Comparison of ENCODE assay signal across 20 cellular contexts in genomic region chrX:104568304-104568915, GRCh38. TPM values are rescaled to one million over a fixed set of nuclear protein-coding genes. Genes with fewer than 3 reads are reported as not detected.
"Had no signal": no experiment of that assay in that cellular context is flagged by ENCODE, and none has a peak within 500 bp of the region (broad histone marks: within the 10 kb centered on the region; RNA-seq: fewer than 3 reads in every experiment).

No MANE protein-coding gene starts in this region.

- H3K9me3 Mint-ChIP-seq: activated naive CD8-positive, alpha-beta T cell treated with anti-CD3 and anti-CD28 coated beads, Interleukin-2, amount 10 ng/mL, durations not matched to agents 7 days and 5 days; activated T-helper 1 cell treated with anti-CD3 and anti-CD28 coated beads, Interleukin-12 subunit alpha, Interleukin-12 subunit beta, Interleukin-2, Interleukin-4 antibody, amounts not matched to agents 30 ng/mL and 10 ng/mL and 1 ng/mL, durations not matched to agents 14 hours and 24 hours and 36 hours; stimulated activated naive CD8-positive, alpha-beta T cell treated with anti-CD3 and anti-CD28 coated beads, Interleukin-15, amount 100 ng/mL, for 72 hours had no signal

- H3K27ac Mint-ChIP-seq: activated naive CD8-positive, alpha-beta T cell treated with anti-CD3 and anti-CD28 coated beads, Interleukin-2, amount 10 ng/mL, durations not matched to agents 7 days and 5 days; activated T-helper 1 cell treated with anti-CD3 and anti-CD28 coated beads, Interleukin-12 subunit alpha, Interleukin-12 subunit beta, Interleukin-2, Interleukin-4 antibody, amounts not matched to agents 30 ng/mL and 10 ng/mL and 1 ng/mL, durations not matched to agents 14 hours and 24 hours and 36 hours; natural killer cell; stimulated activated naive CD8-positive, alpha-beta T cell treated with anti-CD3 and anti-CD28 coated beads, Interleukin-15, amount 100 ng/mL, for 72 hours had no signal

- H3K4me2 ChIP-seq: smooth muscle cell had no signal

- H3K36me3 Mint-ChIP-seq: activated naive CD8-positive, alpha-beta T cell treated with anti-CD3 and anti-CD28 coated beads, Interleukin-2, amount 10 ng/mL, durations not matched to agents 7 days and 5 days; natural killer cell had no signal

- H3K4me1 ChIP-seq: prostate gland had no signal

- H3K36me3 ChIP-seq: prostate gland, right lobe of liver had no signal

- H3K4me1 Mint-ChIP-seq: activated naive CD8-positive, alpha-beta T cell treated with anti-CD3 and anti-CD28 coated beads, Interleukin-2, amount 10 ng/mL, durations not matched to agents 7 days and 5 days; natural killer cell; stimulated activated naive CD8-positive, alpha-beta T cell treated with anti-CD3 and anti-CD28 coated beads, Interleukin-15, amount 100 ng/mL, for 72 hours had no signal

- DNase-seq: activated naive CD4-positive, alpha-beta T cell; activated naive CD8-positive, alpha-beta T cell treated with anti-CD3 and anti-CD28 coated beads, Interleukin-2, amount 10 ng/mL, durations not matched to agents 7 days and 5 days; cerebellar nuclear complex; effector memory CD4-positive, alpha-beta T cell; foreskin melanocyte; left ventricle myocardium superior; mesenchymal stem cell; natural killer cell; stimulated activated CD4-positive, alpha-beta T cell treated with anti-CD3 and anti-CD28 coated beads, Interleukin-4, amount 100 ng/mL, for 4 hours; stimulated activated CD8-positive, alpha-beta memory T cell treated with anti-CD3 and anti-CD28 coated beads, Interleukin-4, amount 100 ng/mL, for 48 hours; stimulated activated naive CD8-positive, alpha-beta T cell treated with anti-CD3 and anti-CD28 coated beads, Interleukin-15, amount 100 ng/mL, for 72 hours had no signal

- H3K9me3 ChIP-seq: prostate gland, right lobe of liver had no signal

- H3K4me3 Mint-ChIP-seq: activated naive CD8-positive, alpha-beta T cell treated with anti-CD3 and anti-CD28 coated beads, Interleukin-2, amount 10 ng/mL, durations not matched to agents 7 days and 5 days; activated T-helper 1 cell treated with anti-CD3 and anti-CD28 coated beads, Interleukin-12 subunit alpha, Interleukin-12 subunit beta, Interleukin-2, Interleukin-4 antibody, amounts not matched to agents 30 ng/mL and 10 ng/mL and 1 ng/mL, durations not matched to agents 14 hours and 24 hours and 36 hours; natural killer cell; stimulated activated naive CD8-positive, alpha-beta T cell treated with anti-CD3 and anti-CD28 coated beads, Interleukin-15, amount 100 ng/mL, for 72 hours had no signal

- H3K27ac ChIP-seq: prostate gland, right lobe of liver had no signal

- ATAC-seq: activated CD4-positive, CD25-positive, alpha-beta regulatory T cell treated with anti-CD3 and anti-CD28 coated beads, Interleukin-2, amount 50 U/mL, for 24 hours; left ventricle myocardium superior; natural killer cell; right lobe of liver; stimulated activated naive CD8-positive, alpha-beta T cell treated with anti-CD3 and anti-CD28 coated beads, Interleukin-15, amount 100 ng/mL, for 72 hours had no signal

- H3K4me3 ChIP-seq: prostate gland, smooth muscle cell had no signal

RNA-seq across cellular contexts. Expression of gene IL1RAPL2, which starts 2.4 kb away (rescaled TPM):
- total RNA-seq: activated CD8-positive, alpha-beta memory T cell treated with anti-CD3 and anti-CD28 coated beads for 36 hours; activated naive CD8-positive, alpha-beta T cell treated with anti-CD3 and anti-CD28 coated beads, Interleukin-2, amount 10 ng/mL, durations not matched to agents 7 days and 5 days; activated T-helper 1 cell treated with anti-CD3 and anti-CD28 coated beads, Interleukin-12 subunit alpha, Interleukin-12 subunit beta, Interleukin-2, Interleukin-4 antibody, amounts not matched to agents 30 ng/mL and 10 ng/mL and 1 ng/mL, durations not matched to agents 14 hours and 24 hours and 36 hours; fibroblast of lung; kidney epithelial cell; left ventricle myocardium superior; natural killer cell; osteoblast; smooth muscle cell had no signal
